ENCODE assay signal across 23 cellular contexts in genomic region chr3:177966493-177966892, GRCh38.
"Had no signal": no experiment of that assay in that cellular context is flagged by ENCODE, and none has a peak within 500 bp of the region (broad histone marks: within the 10 kb centered on the region; RNA-seq: fewer than 3 reads in every experiment).

No MANE protein-coding gene starts in this region.

- H3K4me1 ChIP-seq: Peyer's patch, SJCRH30 had no signal

- H3K9me3 ChIP-seq: MG63, Peyer's patch, SJCRH30 had no signal

- H3K27me3 ChIP-seq: MG63, Peyer's patch, SJCRH30 had no signal

- DNase-seq: IMR-90, Karpas-422, KG1, MG63, NCI-H1092, NCI-H1105 treated with DMSO at 0.1 percent for 48 hours, NCI-H1417 treated with DMSO at 0.1 percent for 48 hours, NCI-H146, NCI-H1694 treated with DMSO at 0.1 percent for 48 hours, NCI-H1930, NCI-H2081, NCI-H2107, NCI-H2227 treated with DMSO at 0.1 percent for 48 hours, NCI-H446, NCI-H510A, NCI-H524 treated with DMSO at 0.1 percent for 48 hours, NCI-H69, NCI-H774, Peyer's patch, SHP77 treated with DMSO at 0.1 percent for 48 hours, SJCRH30 had no signal

- ATAC-seq: Right ventricle myocardium inferior, SK-N-SH treated with all-trans-retinoic acid at 6 μM for 48 hours had no signal

- H3K27ac ChIP-seq: Peyer's patch, SJCRH30 had no signal

- H3K4me3 ChIP-seq: MG63, Peyer's patch, SJCRH30 had no signal

- H3K36me3 ChIP-seq: MG63, Peyer's patch, SJCRH30 had no signal
